12 cellular contexts compared by ENCODE assay signal in the genomic region with DNA sequence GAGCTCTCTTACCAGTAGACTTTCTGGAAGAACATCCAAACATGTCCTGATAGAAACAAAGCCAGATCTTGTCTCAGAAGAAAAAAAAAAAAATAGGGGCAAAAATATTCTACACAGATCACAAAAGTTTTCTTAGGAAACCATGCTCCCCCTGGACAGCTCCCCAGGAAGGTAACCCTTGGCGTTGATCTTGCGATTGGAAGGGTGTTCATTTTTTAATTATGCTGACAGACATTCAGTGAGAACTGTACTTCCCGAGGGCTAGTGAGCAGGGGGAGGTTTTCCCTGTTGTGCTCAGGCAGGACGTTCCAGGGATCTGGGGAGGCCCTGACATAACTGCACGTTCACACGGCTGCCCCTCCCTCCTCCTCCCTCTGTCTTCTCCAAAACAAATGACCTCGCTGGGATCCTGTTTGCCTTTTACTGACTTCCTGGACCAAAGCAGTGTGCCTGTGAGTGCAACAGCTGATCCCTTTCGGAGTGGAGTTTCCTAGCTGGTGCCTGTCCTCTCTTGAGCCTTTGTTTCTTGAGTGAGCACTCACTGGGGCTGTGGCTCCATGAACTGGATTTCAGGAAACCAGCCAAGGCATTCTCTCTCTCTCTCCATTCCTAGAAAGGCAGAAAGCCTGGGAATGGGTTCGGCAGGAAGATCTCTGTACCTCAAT. TPM values are rescaled to one million over a fixed set of nuclear protein-coding genes. Genes with fewer than 3 reads are reported as not detected.
DNase-seq lines count a peak whose midpoint lies in the region; ATAC-seq and TF ChIP-seq lines count a peak whose summit lies in the region.
"Had no signal": no experiment of that assay in that cellular context is flagged by ENCODE, and none has a peak within 500 bp of the region (broad histone marks: within the 10 kb centered on the region; RNA-seq: fewer than 3 reads in every experiment).

No MANE protein-coding gene starts in this region.

- DNase-seq in AG04450 (ENCODE audit: low read depth, low spot score): no peak
- peak; percentile 15 for DNase-seq in RPMI7951 (ENCODE audit: low read depth)
- peak; percentile 40 to 57 for DNase-seq in heart right ventricle
- no peak for DNase-seq in COLO829 (ENCODE audit: low spot score)
- no peak for DNase-seq in SKM-1 (lab: John Stamatoyannopoulos, UW; ENCODE audit: unreplicated experiment)
- no peak for DNase-seq in NCI-H748 (lab: John Stamatoyannopoulos, UW; ENCODE audit: unreplicated experiment)
- DNase-seq in T-helper 9 cell: no peak
- DNase-seq: activated CD8-positive, alpha-beta T cell treated with anti-CD3 and anti-CD28 coated beads, Interleukin-2, amount 10 ng/mL, durations not matched to agents 7 days and 5 days; amygdala; glutamatergic neuron; Peyer's patch had no signal

- TF ChIP-seq CTCF in AG04450 (IDR thresholded peaks at IDR 0.05; ENCODE audit: low read depth, low read length) (no peak), heart right ventricle (IDR thresholded peaks at IDR 0.05) (no peak)

- H3K9me3 ChIP-seq in AG04450 (ENCODE audit: control insufficient read depth, insufficient read depth, low read length) (peaks cover 3% of the 10 kb centered on the region; the same call in 1 of the 2 replicates), heart right ventricle (no peaks in the 10 kb centered on the region), neuron (ENCODE audit: low read length) (peaks cover 4% of the 10 kb centered on the region)
- H3K9me3 ChIP-seq: Peyer's patch had no signal

- no peak overlapping the region for H3K4me3 ChIP-seq in AG04450 (ENCODE audit: low read depth, low read length)
- peak overlapping the region in 8 of 10 donors; percentile 6 to 40 (median 20) for H3K4me3 ChIP-seq in heart right ventricle
- H3K4me3 ChIP-seq in neuron (ENCODE audit: low read length): no peak overlapping the region
- H3K4me3 ChIP-seq: Peyer's patch had no signal

- POLR2A ChIA-PET in AG04450 (lab: Yijun Ruan, JAX): no interaction called here

- H3K27me3 ChIP-seq in AG04450 (ENCODE audit: control insufficient read depth, insufficient read depth, low read length) (no peaks in the 10 kb centered on the region), heart right ventricle (no peaks in the 10 kb centered on the region), neuron (ENCODE audit: insufficient read depth, low read length) (no peaks in the 10 kb centered on the region)
- H3K27me3 ChIP-seq: Peyer's patch had no signal

- intact Hi-C loops in heart right ventricle (cut with DNase I): loop anchor here in 6 of 10 donors (10.0 kb wide), 5 partner anchors 599 to 1579 kb away; no protein-coding TSS in a partner anchor

- H3K36me3 ChIP-seq in heart right ventricle (no peaks in the 10 kb centered on the region), neuron (ENCODE audit: insufficient read depth, low read length) (no peaks in the 10 kb centered on the region)
- H3K36me3 ChIP-seq: Peyer's patch had no signal

- H3K27ac ChIP-seq in AG04450 (ENCODE audit: low read depth, low read length) (peak overlapping the region; percentile 31), heart right ventricle (peak overlapping the region; percentile 34 to 86 (median 72))

- H3K4me1 ChIP-seq in heart right ventricle (peaks cover 0 to 30% (median 10%) of the 10 kb centered on the region in 9 donors), neuron (ENCODE audit: insufficient read depth, low read length) (peaks cover 7% of the 10 kb centered on the region)
- H3K4me1 ChIP-seq: Peyer's patch had no signal

- peak overlapping the region; percentile 2 for H2AFZ ChIP-seq in neuron (ENCODE audit: low read depth, low read length)

- 23 to 39% methylated on average over 9 of the region's 9 CpGs for WGBS in heart right ventricle, 2 donors

- CTCF ChIA-PET in AG04450 (lab: Charles Lee): interaction anchor here (0.6 to 0.7 kb wide), 2 partner anchors 311 to 1135 kb away, joined by 3 to 4 read pairs; no protein-coding TSS in a partner anchor

- peak; percentile 85 to 95 (median 89) for ATAC-seq in heart right ventricle
- ATAC-seq: activated CD8-positive, alpha-beta T cell treated with anti-CD3 and anti-CD28 coated beads, Interleukin-2, amount 10 ng/mL, durations not matched to agents 7 days and 5 days had no signal

RNA-seq across cellular contexts. Expression of a gene that starts 46.7 kb away (rescaled TPM):
- 81.3 and 127 TPM in 2 replicates for polyA plus RNA-seq in AG04450 (2011; rRNA removed)
- polyA minus RNA-seq in AG04450 (2011; rRNA and poly(A)+ RNA removed): 29.2 and 56.8 TPM in 2 replicates
- 130 and 168 TPM in 2 replicates for total RNA-seq in RPMI7951 (2014; rRNA removed; shearing (Covaris generic))
- 10 to 100 TPM; 12.9 to 65.2 (median 16.1) TPM for total RNA-seq in heart right ventricle
- polyA plus RNA-seq in heart right ventricle: 10 to 100 TPM in 1 of 2 donors, 1 to 10 TPM in 1; 6.7 to 12.3 TPM

Comparison
In these comparisons a context has a peak if more than half of its experiments do, and no peak if none do; other contexts are left out.
1. DNase-seq: peak in RPMI7951 (single experiment) and heart right ventricle (2 of 2); none in AG04450 (single experiment), COLO829 (single experiment), SKM-1 (single experiment), NCI-H748 (single experiment) and T-helper 9 cell (single experiment).
2. H3K4me3 ChIP-seq: peak in heart right ventricle (8 of 10); none in AG04450 (single experiment) and neuron (single experiment).